Comparison of ENCODE assay signal across 17 cellular contexts in genomic region chr22:21764038-21764804, GRCh38. TPM values are rescaled to one million over a fixed set of nuclear protein-coding genes. Genes with fewer than 3 reads are reported as not detected.
DNase-seq lines count a peak whose midpoint lies in the region; ATAC-seq, FAIRE-seq and TF ChIP-seq lines count a peak whose summit lies in the region.
"Had no signal": no experiment of that assay in that cellular context is flagged by ENCODE, and none has a peak within 500 bp of the region (broad histone marks: within the 10 kb centered on the region; RNA-seq: fewer than 3 reads in every experiment).

No MANE protein-coding gene starts in this region.

- FAIRE-seq in K562 (lab: Jason Lieb, UNC) = no peak
- FAIRE-seq: A204.1 had no signal

- H2AFZ ChIP-seq in K562 (ENCODE audit: low read depth, low read length) = no peak overlapping the region

- no peak for ATAC-seq in WTC11
- no peak for ATAC-seq in K562
- ATAC-seq in GM18498 (IDR thresholded peaks at IDR 0.05; ENCODE audit: unreplicated experiment) = no peak
- ATAC-seq: gastrocnemius medialis had no signal

- TF ChIP-seq POLR2A in K562 (conservative IDR thresholded peaks at IDR 0.05) = no peak

- H3K27ac Mint-ChIP-seq in WTC11 = peak overlapping the region; percentile 25; the same call in 1 of the 2 replicates

- H3K4me1 Mint-ChIP-seq in WTC11 = no peaks in the 10 kb centered on the region
- H3K4me1 Mint-ChIP-seq: CD14-positive monocyte had no signal

- no peaks in the 10 kb centered on the region for H3K27me3 Mint-ChIP-seq in WTC11 (ENCODE audit: low read depth)

- POLR2A ChIA-PET in WTC11 (lab: Charles Lee) (interaction anchor here (0.7 to 1.0 kb wide), 2 partner anchors 12 to 189 kb away, joined by 3 read pairs; no protein-coding TSS in a partner anchor), K562 (lab: Yijun Ruan, JAX) (interaction anchor here (0.6 to 9.3 kb wide), 14 partner anchors 9 to 1320 kb away, joined by 3 to 258 read pairs (median 4); no protein-coding TSS in a partner anchor), A673 (lab: Charles Lee; ENCODE audit: low non-redundant PET) (no interaction called here), HEK293T (lab: Yijun Ruan, JAX) (no interaction called here)

- peaks cover 96% of the 10 kb centered on the region for H3K36me3 ChIP-seq in K562 (ENCODE audit: control insufficient read depth, insufficient read depth, low read length)
- H3K36me3 ChIP-seq in A673 (ENCODE audit: insufficient read depth, low read length, poor library complexity, severe bottlenecking) = peaks cover 49% of the 10 kb centered on the region

- TF ChIP-seq EP300 in K562 (IDR thresholded peaks at IDR 0.05; ENCODE audit: low read length) = no peak

- intact Hi-C loops in K562 (cut with micrococcal nuclease) = no loop called here
- intact Hi-C loops in A673 (cut with micrococcal nuclease; ENCODE audit: unreplicated experiment) = loop anchor here (5.0 kb wide), 1 partner anchor 52 kb away; no protein-coding TSS in a partner anchor

- no peaks in the 10 kb centered on the region; the same call in none of the 2 replicates for H4K20me1 ChIP-seq in K562 (replicated peaks; ENCODE audit: control insufficient read depth, insufficient read depth, low read length)

- H3K79me2 ChIP-seq in K562 (ENCODE audit: control insufficient read depth, insufficient read depth, low read length) = no peaks in the 10 kb centered on the region

- H3K4me3 ChIP-seq in K562 = no peak overlapping the region
- H3K4me3 ChIP-seq in A673 (ENCODE audit: low read depth, low read length, poor library complexity, severe bottlenecking) = no peak overlapping the region
- H3K4me3 ChIP-seq: gastrocnemius medialis, SJCRH30 had no signal

- H3K4me1 ChIP-seq in K562 (replicated peaks in 1 of 2; ENCODE audit: control insufficient read depth in 2 of 2, insufficient read depth in 2 of 2, low read length in 2 of 2) = peaks cover 5 to 6% of the 10 kb centered on the region in 2 experiments; a peak in 3 of 5 replicates
- peaks cover 5% of the 10 kb centered on the region for H3K4me1 ChIP-seq in A673 (ENCODE audit: insufficient read depth, low read length, poor library complexity, severe bottlenecking)
- H3K4me1 ChIP-seq: gastrocnemius medialis had no signal

- peaks cover 67% of the 10 kb centered on the region for H3K36me3 Mint-ChIP-seq in WTC11

- H3K9ac ChIP-seq in K562 (ENCODE audit: insufficient read depth in 1 of 2, low read depth in 2 of 2, low read length in 2 of 2) = no peak overlapping the region

- TF ChIP-seq RAD21 in K562 (CRISPR knock-in tag; conservative IDR thresholded peaks at IDR 0.05 in 1 of 2, IDR thresholded peaks at IDR 0.05 in 1 of 2) = no peak

- no peaks in the 10 kb centered on the region for H3K9me3 Mint-ChIP-seq in WTC11
- H3K9me3 Mint-ChIP-seq: CD14-positive monocyte had no signal

- TF ChIP-seq CTCF in WTC11 (IDR thresholded peaks at IDR 0.05) (no peak), K562 (IDR thresholded peaks at IDR 0.05 in 2 of 3, conservative IDR thresholded peaks at IDR 0.05 in 1 of 3; ENCODE audit: insufficient read depth in 2 of 3, low read depth in 1 of 3, low read length in 3 of 3) (no peak), A673 (conservative IDR thresholded peaks at IDR 0.05; ENCODE audit: low read depth, low read length) (no peak)

- 91% methylated on average over 9 of the region's 9 CpGs for WGBS in K562 (ENCODE audit: insufficient coverage, low coverage, missing lambda C conversion rate)

- no peaks in the 10 kb centered on the region for H3K9me1 ChIP-seq in K562 (ENCODE audit: control insufficient read depth, insufficient read depth, low read length)

- H3K27me3 ChIP-seq in K562 (ENCODE audit: control insufficient read depth in 2 of 2, insufficient read depth in 2 of 2, low read length in 2 of 2) (no peaks in the 10 kb centered on the region), A673 (replicated peaks; ENCODE audit: insufficient read depth, low read depth, low read length, poor library complexity) (no peaks in the 10 kb centered on the region)
- H3K27me3 ChIP-seq: gastrocnemius medialis, SJCRH30 had no signal

- H3K9me3 ChIP-seq in K562 (replicated peaks; ENCODE audit: control insufficient read depth, insufficient read depth, low read depth, low read length) = no peaks in the 10 kb centered on the region
- no peaks in the 10 kb centered on the region for H3K9me3 ChIP-seq in A673 (ENCODE audit: low read depth, low read length, poor library complexity, severe bottlenecking)
- H3K9me3 ChIP-seq: gastrocnemius medialis, SJCRH30 had no signal

- no peak overlapping the region for H3K4me3 Mint-ChIP-seq in WTC11
- H3K4me3 Mint-ChIP-seq: CD14-positive monocyte had no signal

- no peak overlapping the region for H3K4me2 ChIP-seq in K562 (ENCODE audit: insufficient read depth, low read length)

- H3K27ac ChIP-seq in K562 (ENCODE audit: extremely low read depth, low read depth, low read length) (no peak overlapping the region), A673 (ENCODE audit: low read depth, low read length, poor library complexity, severe bottlenecking) (no peak overlapping the region)
- H3K27ac ChIP-seq: gastrocnemius medialis, SJCRH30 had no signal

- in situ Hi-C loops in K562 (cut with MboI) = no loop called here

- DNase-seq in activated CD8-positive, alpha-beta memory T cell treated with anti-CD3 and anti-CD28 coated beads, Interleukin-2, amount 50 U/mL, for 4 hours = peak; percentile 29
- DNase-seq in activated CD8-positive, alpha-beta memory T cell treated with anti-CD3 and anti-CD28 coated beads for 24 hours = no peak
- DNase-seq in WTC11 (ENCODE audit: low spot score) (no peak), K562 (ENCODE audit: extremely low read depth in 1 of 4, low spot score in 3 of 4) (no peak), A673 (ENCODE audit: low spot score) (no peak), HEK293T (ENCODE audit: extremely low spot score) (no peak)
- DNase-seq in stimulated activated CD4-positive, alpha-beta T cell treated with anti-CD3 and anti-CD28 coated beads, Interleukin-4, amount 100 ng/mL, for 24 hours = peak; percentile 47
- DNase-seq: gastrocnemius medialis, GOT3, NCI-H187, NCI-H510A, SJCRH30, T1000, trophoblast cell had no signal

- BruUV-seq in K562 (replicated peaks; lab: Mats Ljungman, UMichigan) = no TSS peak
- BruUV-seq in A673 (replicated peaks; lab: Mats Ljungman, UMichigan) = no TSS peak

- CTCF ChIA-PET in WTC11 (lab: Charles Lee) = interaction anchor here (1.0 kb wide), 1 partner anchor 174 kb away, joined by 5 read pairs; no protein-coding TSS in a partner anchor
- CTCF ChIA-PET in K562 (lab: Yijun Ruan, JAX; ENCODE audit: low intra/inter-chr PET ratio) = interaction anchor here (0.6 kb wide), 1 partner anchor 142 kb away, joined by 3 read pairs; no protein-coding TSS in a partner anchor
- CTCF ChIA-PET in A673 (lab: Charles Lee) = no interaction called here
- CTCF ChIA-PET in HEK293T (lab: Yijun Ruan, JAX) = interaction anchor here (1.5 kb wide), 1 partner anchor 11 kb away, joined by 3 read pairs; no protein-coding TSS in a partner anchor

TF ChIP-seq in K562, 482 proteins besides CTCF, POLR2A, EP300 and RAD21 (continues in another document):
- TF ChIP-seq BRD4 (IDR thresholded peaks at IDR 0.05) (no peak), ZNF586 (CRISPR knock-in tag; conservative IDR thresholded peaks at IDR 0.05) (no peak), MCM5 (IDR thresholded peaks at IDR 0.05; ENCODE audit: low read depth) (no peak), NCOA2 (IDR thresholded peaks at IDR 0.05; ENCODE audit: partially characterized antibody in 2 of 2) (no peak)

TF ChIP-seq in HEK293T, 16 proteins besides CTCF, POLR2A, EP300 and RAD21:
- TF ChIP-seq LEF1 (IDR thresholded peaks at IDR 0.05; ENCODE audit: borderline replicate concordance) = no peak
- TF ChIP-seq L3MBTL2 (conservative IDR thresholded peaks at IDR 0.05) = no peak
- TF ChIP-seq SP1 (IDR thresholded peaks at IDR 0.05) = no peak
- no peak for TF ChIP-seq FOXK2 (IDR thresholded peaks at IDR 0.05)
TF ChIP-seq in HEK293T: peak in this region for 0.

RNA-seq across cellular contexts. Expression of gene YPEL1, which starts 28.6 kb away (rescaled TPM):
- total RNA-seq in WTC11 (2021) = 7.7 to 17.7 TPM (median 15.5 TPM) in 3 replicates
- total RNA-seq in K562 (2011; cell fraction: chromatin; rRNA removed; ENCODE audit: low replicate concordance) = 4.4 and 6.2 TPM in 2 replicates
- total RNA-seq in K562 (2011; cell fraction: nucleolus; rRNA removed) = 3.0 TPM in 2 replicates
- total RNA-seq in K562 (2011; cell fraction: nucleoplasm; rRNA removed) = 4.6 and 4.7 TPM in 2 replicates
- 0.18 and 0.49 TPM in 2 replicates for total RNA-seq in K562 (2014; rRNA removed)
- total RNA-seq in K562 (2014; rRNA removed; fragmentation: Illumina TruSeq; extraction: Trizol) = 0.41 and 0.47 TPM in 2 replicates
- total RNA-seq in K562 (2015; rRNA removed; fragmentation: Illumina TruSeq; extraction: Trizol) = 0.15 and 0.25 TPM in 2 replicates
- 0.53 and 0.54 TPM in 2 replicates for total RNA-seq in K562 (2021)
- polyA plus RNA-seq in K562 (2011; rRNA removed) = 2.2 and 2.4 TPM in 2 replicates
- 0.63 and 1.4 TPM in 2 replicates for polyA plus RNA-seq in K562 (2011; cell fraction: cytosol; rRNA removed)
- 1.9 and 2.6 TPM in 2 replicates for polyA plus RNA-seq in K562 (2011; cell fraction: nucleus; rRNA removed)
- 0.59 and 4.0 TPM in 2 replicates for polyA plus RNA-seq in K562 (2012)
- polyA plus RNA-seq in K562 (2014; fragmentation: Illumina TruSeq; extraction: Trizol) = 0.46 TPM in 2 replicates
- polyA plus RNA-seq in K562 (2014; fragmentation: Nextera tagmentation; extraction: Ambion mirVana) = under 1 TPM; 0.07 to 0.10 TPM
- 0.36 and 1.7 TPM in 2 replicates for polyA plus RNA-seq in K562 (2014; rRNA removed)
- polyA minus RNA-seq in K562 (2011; rRNA and poly(A)+ RNA removed) = 1.4 and 3.0 TPM in 2 replicates
- 0.46 and 0.67 TPM in 2 replicates for polyA minus RNA-seq in K562 (2011; cell fraction: cytosol; rRNA and poly(A)+ RNA removed)
- 0.67 and 1.00 TPM in 2 replicates for polyA minus RNA-seq in K562 (2011; cell fraction: nucleus; rRNA and poly(A)+ RNA removed)
- 3.6 and 7.5 TPM in 2 replicates for total RNA-seq in A673 (2021)

Comparison
In these comparisons a context has a peak if more than half of its experiments do, and no peak if none do; other contexts are left out.
1. DNase-seq: peak in activated CD8-positive, alpha-beta memory T cell treated with anti-CD3 and anti-CD28 coated beads, Interleukin-2, amount 50 U/mL, for 4 hours (single experiment) and stimulated activated CD4-positive, alpha-beta T cell treated with anti-CD3 and anti-CD28 coated beads, Interleukin-4, amount 100 ng/mL, for 24 hours (single experiment); none in activated CD8-positive, alpha-beta memory T cell treated with anti-CD3 and anti-CD28 coated beads for 24 hours (single experiment), WTC11 (single experiment), K562 (0 of 4), A673 (single experiment) and HEK293T (single experiment).
2. POLR2A ChIA-PET loops: an anchor here in WTC11 (0.7 to 1.0 kb wide) and K562 (0.6 to 9.3 kb wide); none called in A673 and HEK293T.